In the genomic region with DNA sequence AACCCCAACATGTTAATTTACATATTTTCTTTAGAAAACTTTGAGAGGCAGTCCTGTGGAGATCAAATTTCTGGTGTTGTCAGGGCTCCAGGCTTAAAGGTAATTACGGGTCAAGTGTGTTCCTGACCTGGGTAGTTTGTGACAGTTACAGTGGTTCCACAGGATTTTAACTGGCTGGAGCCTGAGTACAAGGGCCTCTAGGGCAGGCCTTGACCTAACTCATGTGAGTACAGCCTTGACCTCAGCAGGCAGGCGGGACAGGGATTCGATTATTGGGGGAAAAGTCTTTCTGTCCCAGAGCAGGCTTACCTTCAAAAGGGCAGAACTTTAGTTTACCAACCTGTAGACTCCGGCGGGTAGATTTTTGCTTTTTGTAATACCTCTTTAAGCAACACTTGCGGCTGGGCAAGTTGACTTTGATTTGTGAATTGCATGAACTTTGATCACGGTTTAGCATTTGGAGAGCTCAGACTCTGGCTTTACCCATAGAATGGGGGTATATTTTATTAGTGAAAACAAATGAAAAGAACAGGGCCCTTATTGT, we compare ENCODE assay signal across 1 cellular context.
TF ChIP-seq lines count a peak whose summit lies in the region.

No MANE protein-coding gene starts in this region.

TF ChIP-seq in GM12878, 131 proteins besides CTCF, POLR2A, EP300 and RAD21:
- TF ChIP-seq ESRRA (IDR thresholded peaks at IDR 0.05; ENCODE audit: low read length) (no peak), RUNX3 (IDR thresholded peaks at IDR 0.05; ENCODE audit: low read length) (no peak), EZH2 (IDR thresholded peaks at IDR 0.05; ENCODE audit: borderline replicate concordance, control insufficient read depth, low read depth, low read length) (no peak), SUZ12 (IDR thresholded peaks at IDR 0.05; ENCODE audit: unreplicated experiment) (no peak), ZNF384 (IDR thresholded peaks at IDR 0.05; ENCODE audit: borderline replicate concordance, low read depth, low read length) (no peak), NFYA (IDR thresholded peaks at IDR 0.05; ENCODE audit: borderline replicate concordance, low read depth, low read length) (no peak), BACH1 (IDR thresholded peaks at IDR 0.05; ENCODE audit: borderline replicate concordance) (no peak), CEBPB (IDR thresholded peaks at IDR 0.05; ENCODE audit: borderline replicate concordance in 1 of 2, low read depth in 2 of 2, low read length in 2 of 2) (no peak), HCFC1 (IDR thresholded peaks at IDR 0.05; ENCODE audit: low read length) (no peak), MEF2A (IDR thresholded peaks at IDR 0.05; ENCODE audit: insufficient read depth, low read depth, low read length) (no peak), PAX8 (IDR thresholded peaks at IDR 0.05) (no peak), SMC3 (IDR thresholded peaks at IDR 0.05; ENCODE audit: borderline replicate concordance, low read length) (no peak)
- TF ChIP-seq, protein P1, sequence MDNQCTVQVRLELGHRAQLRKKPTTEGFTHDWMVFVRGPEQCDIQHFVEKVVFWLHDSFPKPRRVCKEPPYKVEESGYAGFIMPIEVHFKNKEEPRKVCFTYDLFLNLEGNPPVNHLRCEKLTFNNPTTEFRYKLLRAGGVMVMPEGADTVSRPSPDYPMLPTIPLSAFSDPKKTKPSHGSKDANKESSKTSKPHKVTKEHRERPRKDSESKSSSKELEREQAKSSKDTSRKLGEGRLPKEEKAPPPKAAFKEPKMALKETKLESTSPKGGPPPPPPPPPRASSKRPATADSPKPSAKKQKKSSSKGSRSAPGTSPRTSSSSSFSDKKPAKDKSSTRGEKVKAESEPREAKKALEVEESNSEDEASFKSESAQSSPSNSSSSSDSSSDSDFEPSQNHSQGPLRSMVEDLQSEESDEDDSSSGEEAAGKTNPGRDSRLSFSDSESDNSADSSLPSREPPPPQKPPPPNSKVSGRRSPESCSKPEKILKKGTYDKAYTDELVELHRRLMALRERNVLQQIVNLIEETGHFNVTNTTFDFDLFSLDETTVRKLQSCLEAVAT (IDR thresholded peaks at IDR 0.05): no peak
- TF ChIP-seq, protein P2, sequence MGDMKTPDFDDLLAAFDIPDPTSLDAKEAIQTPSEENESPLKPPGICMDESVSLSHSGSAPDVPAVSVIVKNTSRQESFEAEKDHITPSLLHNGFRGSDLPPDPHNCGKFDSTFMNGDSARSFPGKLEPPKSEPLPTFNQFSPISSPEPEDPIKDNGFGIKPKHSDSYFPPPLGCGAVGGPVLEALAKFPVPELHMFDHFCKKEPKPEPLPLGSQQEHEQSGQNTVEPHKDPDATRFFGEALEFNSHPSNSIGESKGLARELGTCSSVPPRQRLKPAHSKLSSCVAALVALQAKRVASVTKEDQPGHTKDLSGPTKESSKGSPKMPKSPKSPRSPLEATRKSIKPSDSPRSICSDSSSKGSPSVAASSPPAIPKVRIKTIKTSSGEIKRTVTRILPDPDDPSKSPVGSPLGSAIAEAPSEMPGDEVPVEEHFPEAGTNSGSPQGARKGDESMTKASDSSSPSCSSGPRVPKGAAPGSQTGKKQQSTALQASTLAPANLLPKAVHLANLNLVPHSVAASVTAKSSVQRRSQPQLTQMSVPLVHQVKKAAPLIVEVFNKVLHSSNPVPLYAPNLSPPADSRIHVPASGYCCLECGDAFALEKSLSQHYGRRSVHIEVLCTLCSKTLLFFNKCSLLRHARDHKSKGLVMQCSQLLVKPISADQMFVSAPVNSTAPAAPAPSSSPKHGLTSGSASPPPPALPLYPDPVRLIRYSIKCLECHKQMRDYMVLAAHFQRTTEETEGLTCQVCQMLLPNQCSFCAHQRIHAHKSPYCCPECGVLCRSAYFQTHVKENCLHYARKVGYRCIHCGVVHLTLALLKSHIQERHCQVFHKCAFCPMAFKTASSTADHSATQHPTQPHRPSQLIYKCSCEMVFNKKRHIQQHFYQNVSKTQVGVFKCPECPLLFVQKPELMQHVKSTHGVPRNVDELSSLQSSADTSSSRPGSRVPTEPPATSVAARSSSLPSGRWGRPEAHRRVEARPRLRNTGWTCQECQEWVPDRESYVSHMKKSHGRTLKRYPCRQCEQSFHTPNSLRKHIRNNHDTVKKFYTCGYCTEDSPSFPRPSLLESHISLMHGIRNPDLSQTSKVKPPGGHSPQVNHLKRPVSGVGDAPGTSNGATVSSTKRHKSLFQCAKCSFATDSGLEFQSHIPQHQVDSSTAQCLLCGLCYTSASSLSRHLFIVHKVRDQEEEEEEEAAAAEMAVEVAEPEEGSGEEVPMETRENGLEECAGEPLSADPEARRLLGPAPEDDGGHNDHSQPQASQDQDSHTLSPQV (IDR thresholded peaks at IDR 0.05): no peak
